In genomic region chr9:108093773-108094675, GRCh38 we compare ENCODE assay signal across 12 cellular contexts.
DNase-seq lines count a peak whose midpoint lies in the region; ATAC-seq, FAIRE-seq and TF ChIP-seq lines count a peak whose summit lies in the region.
"Had no signal": no experiment of that assay in that cellular context is flagged by ENCODE, and none has a peak within 500 bp of the region (broad histone marks: within the 10 kb centered on the region; RNA-seq: fewer than 3 reads in every experiment).

No MANE protein-coding gene starts in this region.

- no peaks in the 10 kb centered on the region for H3K79me2 ChIP-seq in H1 (ENCODE audit: control insufficient read depth in 1 of 2, insufficient read depth in 2 of 2, low read length in 2 of 2)

- no peak overlapping the region for H3K23ac ChIP-seq in H1 (ENCODE audit: insufficient read length)

- POLR2A ChIA-PET in H1 (lab: Charles Lee; ENCODE audit: partially characterized antibody), result no interaction called here

- no peaks in the 10 kb centered on the region for H4K20me1 ChIP-seq in H1 (replicated peaks in 1 of 2; ENCODE audit: control insufficient read depth in 1 of 2, insufficient read depth in 2 of 2, low read length in 2 of 2)

- H2BK120ac ChIP-seq in H1 (replicated peaks; ENCODE audit: low read depth, low read length), result peak overlapping the region; percentile 38

- H3K14ac ChIP-seq in H1 (ENCODE audit: insufficient read length), result no peak overlapping the region

- no peak overlapping the region for H4K91ac ChIP-seq in H1 (replicated peaks; ENCODE audit: insufficient read length, low read length)

- H3K23me2 ChIP-seq in H1 (ENCODE audit: low read depth, low read length), result no peaks in the 10 kb centered on the region

- no peaks in the 10 kb centered on the region for H3K79me1 ChIP-seq in H1 (ENCODE audit: low read depth, low read length)

- H2BK5ac ChIP-seq in H1 (ENCODE audit: low read depth, low read length), result no peak overlapping the region

- H4K8ac ChIP-seq in H1 (ENCODE audit: extremely low read depth, insufficient read depth, low read length), result no peak overlapping the region

- no peak overlapping the region for H2AFZ ChIP-seq in H1 (ENCODE audit: low read length)

- no peak for TF ChIP-seq POLR2A in H1 (IDR thresholded peaks at IDR 0.05; ENCODE audit: control extremely low read depth in 1 of 2, low read depth in 2 of 2, low read length in 2 of 2)

- ATAC-seq in GM21529 (IDR thresholded peaks at IDR 0.05; ENCODE audit: unreplicated experiment), result no peak
- ATAC-seq: lower lobe of right lung had no signal

- peak overlapping the region; percentile 30; the same call in 1 of the 2 replicates for H2BK12ac ChIP-seq in H1 (ENCODE audit: low read depth, low read length)

- H3K36me3 ChIP-seq in H1 (ENCODE audit: control insufficient read depth in 2 of 4, insufficient read depth in 4 of 4, low read length in 3 of 4) (0 out of 8 replicates have a peak, but pooled peaks cover 0 to 2% (median 0%) of the 10 kb centered on the region in 4 experiments), liver (ENCODE audit: control insufficient read depth in 4 of 4, insufficient read depth in 3 of 4, low read depth in 1 of 4, low read length in 3 of 4) (no peaks in the 10 kb centered on the region)
- H3K36me3 ChIP-seq: ascending aorta, lower lobe of right lung had no signal

- no peak overlapping the region for H4K5ac ChIP-seq in H1 (ENCODE audit: insufficient read length, low read depth, low read length)

- H3K9ac ChIP-seq in H1 (replicated peaks in 1 of 4; ENCODE audit: extremely low read depth in 1 of 4, low read depth in 3 of 4, low read length in 3 of 4) (no peak overlapping the region), liver (ENCODE audit: low read depth in 1 of 2, low read length in 2 of 2) (no peak overlapping the region)

- 87% methylated on average over 1 of the region's 1 CpG; no CpG with 5 or more reads in 1 of the 2 experiments for WGBS in H1 (ENCODE audit: extremely low coverage in 1 of 2, insufficient coverage in 1 of 2, insufficient read length in 1 of 2, insufficient replicate concordance in 2 of 2, low coverage in 1 of 2, low lambda C conversion rate in 2 of 2, missing lambda C conversion rate in 1 of 2), 2 experiments
- 84% methylated on average over 1 of the region's 1 CpG for WGBS in liver

- no peak overlapping the region for H2BK15ac ChIP-seq in H1 (ENCODE audit: low read length)

- H3K4me1 ChIP-seq in H1 (replicated peaks in 1 of 4; ENCODE audit: control insufficient read depth in 3 of 4, insufficient read depth in 4 of 4, low read length in 3 of 4) (peaks cover 0 to 9% (median 4%) of the 10 kb centered on the region in 4 experiments; a peak in 5 of 7 replicates), liver (ENCODE audit: control insufficient read depth in 4 of 4, insufficient read depth in 4 of 4, low read length in 3 of 4) (no peaks in the 10 kb centered on the region)
- H3K4me1 ChIP-seq: ascending aorta, lower lobe of right lung had no signal

- TF ChIP-seq CTCF in H1 (IDR thresholded peaks at IDR 0.05; ENCODE audit: control extremely low read depth in 1 of 3, insufficient read depth in 1 of 3, low read depth in 1 of 3, low read length in 3 of 3) (no peak), liver (IDR thresholded peaks at IDR 0.05; ENCODE audit: low read depth, low read length, missing input control) (no peak)

- peak overlapping the region; percentile 76; the same call in 1 of the 2 replicates for H2AK5ac ChIP-seq in H1 (ENCODE audit: low read depth, low read length)

- DNase-seq in Daoy (ENCODE audit: low read depth) (peak; percentile 89), NCI-H460 (ENCODE audit: extremely low read depth, low read depth) (peak; percentile 1), H1 (ENCODE audit: low read depth in 1 of 2, low spot score in 2 of 2) (no peak), KG1 (lab: John Stamatoyannopoulos, UW) (no peak), NCI-H2227 treated with DMSO at 0.1 percent for 48 hours (lab: John Stamatoyannopoulos, UW) (no peak), NCI-H2107 treated with DMSO at 0.1 percent for 48 hours (lab: John Stamatoyannopoulos, UW; ENCODE audit: unreplicated experiment) (no peak)
- DNase-seq: lower lobe of right lung; NCI-H1694 treated with DMSO at 0.1 percent for 48 hours; stimulated activated CD4-positive, alpha-beta T cell treated with anti-CD3 and anti-CD28 coated beads, Interleukin-4, amount 100 ng/mL, for 4 hours had no signal

- no peak for TF ChIP-seq EP300 in H1 (IDR thresholded peaks at IDR 0.05; ENCODE audit: borderline replicate concordance in 1 of 2, low read depth in 2 of 2, low read length in 2 of 2)

- H3K27ac ChIP-seq in H1 (ENCODE audit: low read depth, low read length) (no peak overlapping the region), liver (ENCODE audit: low read depth in 1 of 2, low read length in 2 of 2) (no peak overlapping the region)
- H3K27ac ChIP-seq: ascending aorta, lower lobe of right lung had no signal

- H3K4me3 ChIP-seq in H1 (ENCODE audit: extremely low read depth in 1 of 4, insufficient read depth in 2 of 4, low read depth in 3 of 4, low read length in 4 of 4) (no peak overlapping the region), liver (ENCODE audit: low read depth in 1 of 3, low read length in 3 of 3) (no peak overlapping the region)
- H3K4me3 ChIP-seq: ascending aorta, lower lobe of right lung had no signal

- H2BK20ac ChIP-seq in H1 (ENCODE audit: low read length), result no peak overlapping the region

- CTCF ChIA-PET in H1 (lab: Charles Lee; ENCODE audit: partially characterized antibody), result interaction anchor here (0.9 to 1.5 kb wide), 3 partner anchors 9 to 174 kb away, joined by 3 to 5 read pairs (median 3); no protein-coding TSS in a partner anchor

- H3K27me3 ChIP-seq in H1 (replicated peaks in 1 of 4; ENCODE audit: control insufficient read depth in 3 of 4, extremely low read depth in 1 of 4, insufficient read depth in 3 of 4, low read length in 3 of 4) (no peaks in the 10 kb centered on the region), liver (ENCODE audit: control insufficient read depth in 4 of 4, insufficient read depth in 4 of 4, low read length in 3 of 4) (no peaks in the 10 kb centered on the region)
- H3K27me3 ChIP-seq: ascending aorta had no signal

- no peak for FAIRE-seq in H1 (lab: Jason Lieb, UNC)

- H3K4me2 ChIP-seq in H1 (ENCODE audit: insufficient read depth in 1 of 2, low read depth in 2 of 2, low read length in 2 of 2), result no peak overlapping the region

- peaks cover 5 to 6% of the 10 kb centered on the region in 2 experiments; a peak in 2 of 4 replicates for H3K9me3 ChIP-seq in H1 (ENCODE audit: insufficient read depth in 2 of 2, low read depth in 1 of 2, low read length in 1 of 2)
- peaks cover 0 to 4% (median 0%) of the 10 kb centered on the region in 4 donors for H3K9me3 ChIP-seq in liver (ENCODE audit: control insufficient read depth in 4 of 4, low read length in 3 of 4)
- H3K9me3 ChIP-seq: ascending aorta, lower lobe of right lung had no signal

- no peak overlapping the region; the same call in 1 of the 2 replicates for H3K18ac ChIP-seq in H1 (ENCODE audit: extremely low read depth, low read length)

- TF ChIP-seq RAD21 in H1 (IDR thresholded peaks at IDR 0.05 in 1 of 2, conservative IDR thresholded peaks at IDR 0.05 in 1 of 2; ENCODE audit: low read depth in 2 of 2, low read length in 2 of 2) (no peak), liver (IDR thresholded peaks at IDR 0.05) (peak; percentile 6 to 43)

- H3K56ac ChIP-seq in H1 (replicated peaks; ENCODE audit: insufficient read length, low read depth, low read length), result no peak overlapping the region

- H3K4ac ChIP-seq in H1 (replicated peaks; ENCODE audit: insufficient read length, low read depth, low read length), result no peak overlapping the region

TF ChIP-seq in H1, 55 proteins besides CTCF, POLR2A, EP300 and RAD21 (continues in another document):
- TF ChIP-seq ASH2L (IDR thresholded peaks at IDR 0.05; ENCODE audit: low read length) (no peak), TBP (IDR thresholded peaks at IDR 0.05; ENCODE audit: low read depth, low read length) (no peak), NANOG (IDR thresholded peaks at IDR 0.05; ENCODE audit: insufficient read depth, low read depth, low read length, poor library complexity, severe bottlenecking) (no peak), MAFK (IDR thresholded peaks at IDR 0.05; ENCODE audit: low read depth, low read length) (no peak)

TF ChIP-seq in liver, 16 proteins besides CTCF, POLR2A, EP300 and RAD21 (continues in another document):
- no peak for TF ChIP-seq ZBTB33 (IDR thresholded peaks at IDR 0.05)
- peak; percentile 38 for TF ChIP-seq YY1 (IDR thresholded peaks at IDR 0.05)
- TF ChIP-seq RXRA (IDR thresholded peaks at IDR 0.05), result peak; percentile 61 to 84
- TF ChIP-seq HNF4G (IDR thresholded peaks at IDR 0.05), result no peak
- peak in 1 of 2 donors; percentile 15 for TF ChIP-seq EGR1 (IDR thresholded peaks at IDR 0.05; ENCODE audit: low read depth in 2 of 2)
- peak; percentile 24 for TF ChIP-seq SP1 (IDR thresholded peaks at IDR 0.05)
- peak; percentile 35 for TF ChIP-seq MAX (IDR thresholded peaks at IDR 0.05)
- peak; percentile 86 to 87 for TF ChIP-seq HNF4A (conservative IDR thresholded peaks at IDR 0.05)
- peak in 1 of 2 donors; percentile 13 for TF ChIP-seq GABPA (IDR thresholded peaks at IDR 0.05 in 1 of 2, conservative IDR thresholded peaks at IDR 0.05 in 1 of 2)

Comparison
In these comparisons a context has a peak if more than half of its experiments do, and no peak if none do; other contexts are left out.
1. DNase-seq: peak in Daoy (single experiment) and NCI-H460 (single experiment); none in H1 (0 of 2), KG1 (single experiment), NCI-H2227 treated with DMSO at 0.1 percent for 48 hours (single experiment) and NCI-H2107 treated with DMSO at 0.1 percent for 48 hours (single experiment).